In genomic region chr7:6781581-6781980, GRCh38 we compare ENCODE assay signal across 3 cellular contexts. TPM values are rescaled to one million over a fixed set of nuclear protein-coding genes. Genes with fewer than 3 reads are reported as not detected.
"Had no signal": no experiment of that assay in that cellular context is flagged by ENCODE, and none has a peak within 500 bp of the region (broad histone marks: within the 10 kb centered on the region; RNA-seq: fewer than 3 reads in every experiment).

No MANE protein-coding gene starts in this region.

RNA-seq across cellular contexts. Expression of gene RSPH10B2, which starts 27.7 kb away (rescaled TPM):
- total RNA-seq: LHCN-M2, M059J, MCF 10A had no signal
